1 cellular context compared by ENCODE assay signal in genomic region chr1:214546886-214547641, GRCh38.
A peak's percentile ranks its signal among the peaks of the same experiment; 100 is the strongest.
TF ChIP-seq lines count a peak whose summit lies in the region.

No MANE protein-coding gene starts in this region.

TF ChIP-seq in endothelial cell of umbilical vein, 7 proteins besides CTCF, POLR2A, EP300 and RAD21 (continued from another document):
- TF ChIP-seq EZH2 (IDR thresholded peaks at IDR 0.05; ENCODE audit: borderline replicate concordance, low read depth, low read length, severe bottlenecking) (no peak), MYC (IDR thresholded peaks at IDR 0.05; ENCODE audit: low read depth, low read length) (no peak), JUN (IDR thresholded peaks at IDR 0.05; ENCODE audit: borderline replicate concordance, insufficient read depth, insufficient read length, low read depth) (peak; percentile 26), GATA2 (IDR thresholded peaks at IDR 0.05; ENCODE audit: insufficient read depth, insufficient read length, low read depth, low read length) (peak; percentile 65)
TF ChIP-seq in endothelial cell of umbilical vein: peak in this region for 3.
